8 cellular contexts compared by ENCODE assay signal in genomic region chr19:10390652-10391286, GRCh38. TPM values are rescaled to one million over a fixed set of nuclear protein-coding genes. Genes with fewer than 3 reads are reported as not detected.
A peak's percentile ranks its signal among the peaks of the same experiment; 100 is the strongest.
DNase-seq lines count a peak whose midpoint lies in the region; ATAC-seq lines count a peak whose summit lies in the region.

No MANE protein-coding gene starts in this region.

- peak; percentile 35 for DNase-seq in DMS153 treated with DMSO at 0.1 percent for 48 hours (lab: John Stamatoyannopoulos, UW; ENCODE audit: unreplicated experiment)
- peak; percentile 71 for DNase-seq in Jurkat, Clone E6-1 (ENCODE audit: low read depth, low spot score)
- peak; percentile 75 for DNase-seq in RPMI8226
- peak; percentile 46 for DNase-seq in activated gamma-delta T cell treated with anti-CD3 and anti-CD28 coated beads, Interleukin-2, amount 50 U/mL, for 16 hours (ENCODE audit: low read depth)
- peak; percentile 74 for DNase-seq in germinal center (ENCODE audit: low spot score)
- DNase-seq in posterior vena cava (ENCODE audit: low spot score), result peak; percentile 85

- ATAC-seq in GM18498 (IDR thresholded peaks at IDR 0.05; ENCODE audit: unreplicated experiment), result no peak
- ATAC-seq in GM21825 (IDR thresholded peaks at IDR 0.05; ENCODE audit: unreplicated experiment), result no peak

- intact Hi-C loops in posterior vena cava (cut with DNase I), result loop anchor here in 1 of 2 donors (2.0 kb wide), 1 partner anchor 122 kb away; no protein-coding TSS in a partner anchor

- no peak overlapping the region for H3K4me3 ChIP-seq in Jurkat, Clone E6-1 (ENCODE audit: low read length)

RNA-seq across cellular contexts. Expression of gene TYK2, which starts 10.4 kb away (rescaled TPM):
- polyA plus RNA-seq in Jurkat, Clone E6-1 (2012; ENCODE audit: insufficient read depth, insufficient read length), result 195 TPM
- total RNA-seq in posterior vena cava, result 10 to 100 TPM; 67.1 to 69.3 TPM

RNA-seq across cellular contexts. Expression of gene CDC37, which starts 12.6 kb away (rescaled TPM):
- 232 TPM for polyA plus RNA-seq in Jurkat, Clone E6-1 (2012; ENCODE audit: insufficient read depth, insufficient read length)
- 100 to 1,000 TPM; 106 to 109 TPM for total RNA-seq in posterior vena cava

RNA-seq across cellular contexts. Expression of gene PDE4A, which starts 29.6 kb away (rescaled TPM):
- polyA plus RNA-seq in Jurkat, Clone E6-1 (2012; ENCODE audit: insufficient read depth, insufficient read length), result 10.0 TPM
- 10 to 100 TPM; 10.9 to 12.8 TPM for total RNA-seq in posterior vena cava

RNA-seq across cellular contexts. Expression of gene ICAM3, which starts 51.3 kb away (rescaled TPM):
- polyA plus RNA-seq in Jurkat, Clone E6-1 (2012; ENCODE audit: insufficient read depth, insufficient read length), result 145 TPM
- 10 to 100 TPM in 1 of 2 donors, 1 to 10 TPM in 1; 7.9 to 10.6 TPM for total RNA-seq in posterior vena cava

RNA-seq across cellular contexts. Expression of gene RAVER1, which starts 57.4 kb away (rescaled TPM):
- polyA plus RNA-seq in Jurkat, Clone E6-1 (2012; ENCODE audit: insufficient read depth, insufficient read length), result 43.6 TPM
- 10 to 100 TPM; 17.5 to 19.0 TPM for total RNA-seq in posterior vena cava

Comparison
In these comparisons a context has a peak if more than half of its experiments do, and no peak if none do; other contexts are left out.
1. DNase-seq: peak in every context shown above with its lines; median percentile 85 in posterior vena cava; 75 in RPMI8226; 74 in germinal center; 71 in Jurkat, Clone E6-1; 46 in activated gamma-delta T cell treated with anti-CD3 and anti-CD28 coated beads, Interleukin-2, amount 50 U/mL, for 16 hours; 35 in DMS153 treated with DMSO at 0.1 percent for 48 hours.